In genomic region chr11:46446343-46446751, GRCh38 we compare ENCODE assay signal across 11 cellular contexts. TPM values are rescaled to one million over a fixed set of nuclear protein-coding genes. Genes with fewer than 3 reads are reported as not detected.
A peak's percentile ranks its signal among the peaks of the same experiment; 100 is the strongest.
DNase-seq lines count a peak whose midpoint lies in the region; ATAC-seq and TF ChIP-seq lines count a peak whose summit lies in the region.
"Had no signal": no experiment of that assay in that cellular context is flagged by ENCODE, and none has a peak within 500 bp of the region (broad histone marks: within the 10 kb centered on the region; RNA-seq: fewer than 3 reads in every experiment).

No MANE protein-coding gene starts in this region.

- peaks cover 39% of the 10 kb centered on the region for H3K79me2 ChIP-seq in hepatocyte

- no peak for DNase-seq in left ventricle myocardium superior
- DNase-seq in right atrium auricular region (ENCODE audit: low spot score): no peak
- DNase-seq in hepatocyte (ENCODE audit: low spot score): peak; percentile 28
- DNase-seq in T-helper 9 cell: no peak
- no peak for DNase-seq in ascending aorta (ENCODE audit: low spot score in 2 of 2)
- no peak for DNase-seq in suprapubic skin (ENCODE audit: low spot score in 2 of 2)
- DNase-seq: activated naive CD4-positive, alpha-beta T cell treated with anti-CD3 and anti-CD28 coated beads, Interleukin-2, amount 50 U/mL, for 16 hours; naive thymus-derived CD4-positive, alpha-beta T cell; uterus had no signal

- no peak overlapping the region for H3K4me2 ChIP-seq in hepatocyte

- no peak for TF ChIP-seq POLR2A in suprapubic skin (IDR thresholded peaks at IDR 0.05)

- H3K27me3 ChIP-seq in right atrium auricular region: no peaks in the 10 kb centered on the region
- H3K27me3 ChIP-seq in hepatocyte: no peaks in the 10 kb centered on the region
- no peaks in the 10 kb centered on the region for H3K27me3 ChIP-seq in ascending aorta
- no peaks in the 10 kb centered on the region for H3K27me3 ChIP-seq in suprapubic skin
- H3K27me3 ChIP-seq: uterus had no signal

- peaks cover 40% of the 10 kb centered on the region for H3K36me3 Mint-ChIP-seq in activated T-helper 17 cell treated with anti-CD3 and anti-CD28 coated beads, Interleukin-2, amount 50 U/mL, for 72 hours (ENCODE audit: low read depth)

- 58% methylated on average over 3 of the region's 3 CpGs for WGBS in hepatocyte (ENCODE audit: low lambda C conversion rate, missing lambda C conversion rate)
- WGBS in suprapubic skin: 54% methylated on average over 3 of the region's 3 CpGs

- H3K4me1 ChIP-seq in right atrium auricular region (peaks cover 0 to 34% of the 10 kb centered on the region in 2 donors), hepatocyte (ENCODE audit: insufficient read depth) (peaks cover 5% of the 10 kb centered on the region), ascending aorta (peaks cover 8% of the 10 kb centered on the region in 2 donors), suprapubic skin (no peaks in the 10 kb centered on the region)
- H3K4me1 ChIP-seq: uterus had no signal

- intact Hi-C loops in left ventricle myocardium superior (cut with micrococcal nuclease) (no loop called here), ascending aorta (cut with DNase I) (no loop called here)

- H3K36me3 ChIP-seq in right atrium auricular region (peaks cover 16% of the 10 kb centered on the region), hepatocyte (replicated peaks; ENCODE audit: insufficient read depth, low read depth) (no peaks in the 10 kb centered on the region), ascending aorta (peaks cover 7 to 13% of the 10 kb centered on the region in 2 donors), suprapubic skin (peaks cover 19% of the 10 kb centered on the region)
- H3K36me3 ChIP-seq: uterus had no signal

- no peak overlapping the region for H3K4me3 Mint-ChIP-seq in activated T-helper 17 cell treated with anti-CD3 and anti-CD28 coated beads, Interleukin-2, amount 50 U/mL, for 72 hours
- H3K4me3 Mint-ChIP-seq: naive thymus-derived CD4-positive, alpha-beta T cell had no signal

- TF ChIP-seq EP300 in suprapubic skin (IDR thresholded peaks at IDR 0.05): no peak

- no peaks in the 10 kb centered on the region for H3K27me3 Mint-ChIP-seq in activated T-helper 17 cell treated with anti-CD3 and anti-CD28 coated beads, Interleukin-2, amount 50 U/mL, for 72 hours
- H3K27me3 Mint-ChIP-seq: naive thymus-derived CD4-positive, alpha-beta T cell had no signal

- H3K4me1 Mint-ChIP-seq in activated T-helper 17 cell treated with anti-CD3 and anti-CD28 coated beads, Interleukin-2, amount 50 U/mL, for 72 hours: peaks cover 18% of the 10 kb centered on the region

- no peaks in the 10 kb centered on the region for H3K9me3 Mint-ChIP-seq in activated T-helper 17 cell treated with anti-CD3 and anti-CD28 coated beads, Interleukin-2, amount 50 U/mL, for 72 hours
- H3K9me3 Mint-ChIP-seq: naive thymus-derived CD4-positive, alpha-beta T cell had no signal

- no peaks in the 10 kb centered on the region for H3K9me3 ChIP-seq in right atrium auricular region
- H3K9me3 ChIP-seq in hepatocyte (ENCODE audit: low read depth): no peaks in the 10 kb centered on the region
- H3K9me3 ChIP-seq in ascending aorta: no peaks in the 10 kb centered on the region
- no peaks in the 10 kb centered on the region for H3K9me3 ChIP-seq in suprapubic skin
- H3K9me3 ChIP-seq: uterus had no signal

- H2AFZ ChIP-seq in hepatocyte: no peak overlapping the region

- no peaks in the 10 kb centered on the region for H3K9me2 ChIP-seq in hepatocyte (replicated peaks; ENCODE audit: insufficient read depth)

- no peak overlapping the region for H3K27ac ChIP-seq in right atrium auricular region
- H3K27ac ChIP-seq in hepatocyte: peak overlapping the region; percentile 63
- H3K27ac ChIP-seq in ascending aorta: peak overlapping the region in 1 of 2 donors; percentile 29
- no peak overlapping the region for H3K27ac ChIP-seq in suprapubic skin
- H3K27ac ChIP-seq: uterus had no signal

- peak overlapping the region; percentile 20 for H3K27ac Mint-ChIP-seq in activated T-helper 17 cell treated with anti-CD3 and anti-CD28 coated beads, Interleukin-2, amount 50 U/mL, for 72 hours

- ATAC-seq in left ventricle myocardium superior: peak; percentile 24
- ATAC-seq in activated T-helper 17 cell treated with anti-CD3 and anti-CD28 coated beads, Interleukin-2, amount 50 U/mL, for 72 hours (replicated peaks): no peak
- no peak for ATAC-seq in GM21423 (IDR thresholded peaks at IDR 0.05; ENCODE audit: unreplicated experiment)
- ATAC-seq: naive thymus-derived CD4-positive, alpha-beta T cell had no signal

- H3K4me3 ChIP-seq in right atrium auricular region: no peak overlapping the region
- H3K4me3 ChIP-seq in hepatocyte: no peak overlapping the region
- H3K4me3 ChIP-seq in ascending aorta: no peak overlapping the region
- no peak overlapping the region for H3K4me3 ChIP-seq in suprapubic skin
- H3K4me3 ChIP-seq: uterus had no signal

- TF ChIP-seq CTCF in right atrium auricular region (IDR thresholded peaks at IDR 0.05) (peak in 1 of 2 donors; percentile 38), hepatocyte (IDR thresholded peaks at IDR 0.05; ENCODE audit: poor library complexity) (peak; percentile 31), ascending aorta (IDR thresholded peaks at IDR 0.05) (no peak), suprapubic skin (IDR thresholded peaks at IDR 0.05) (no peak)

- H4K20me1 ChIP-seq in hepatocyte (ENCODE audit: insufficient read depth, poor library complexity, severe bottlenecking): peaks cover 5% of the 10 kb centered on the region

RNA-seq across cellular contexts. Expression of gene CHRM4, which starts 54.8 kb away (rescaled TPM):
- not detected for total RNA-seq in left ventricle myocardium superior
- under 1 TPM in 1 of 2 donors, not detected in 1; 0.28 TPM for total RNA-seq in right atrium auricular region
- total RNA-seq in activated T-helper 17 cell treated with anti-CD3 and anti-CD28 coated beads, Interleukin-2, amount 50 U/mL, for 72 hours: 1 to 10 TPM in 1 of 2 donors, under 1 TPM in 1; 0.90 to 6.1 TPM
- 0.30 and 0.84 TPM in 2 replicates for total RNA-seq in hepatocyte
- polyA plus RNA-seq in hepatocyte: 0.30 TPM in 1 of 2 replicates, not detected in the other
- not detected for total RNA-seq in ascending aorta
- total RNA-seq in suprapubic skin: 1 to 10 TPM in 3 of 4 donors, under 1 TPM in 1; 0.80 to 3.0 (median 2.6) TPM
